ENCODE assay signal across 1 cellular context in genomic region chr5:39167141-39167972, GRCh38.
TF ChIP-seq lines count a peak whose summit lies in the region.

No MANE protein-coding gene starts in this region.

TF ChIP-seq in K562, 482 proteins besides CTCF, POLR2A, EP300 and RAD21 (continued from another document and continues in another):
- TF ChIP-seq ZMIZ1 (IDR thresholded peaks at IDR 0.05; ENCODE audit: low read depth in 2 of 2, low read length in 2 of 2), result no peak
- TF ChIP-seq SRF (CRISPR knock-in tag; IDR thresholded peaks at IDR 0.05), result no peak
- no peak for TF ChIP-seq CBX1 (IDR thresholded peaks at IDR 0.05; ENCODE audit: low read depth)
- TF ChIP-seq SIRT6 (IDR thresholded peaks at IDR 0.05; ENCODE audit: low read depth, low read length), result no peak
- no peak for TF ChIP-seq SFPQ (IDR thresholded peaks at IDR 0.05; ENCODE audit: low read depth, low read length)
- 0 out of 2 replicates have a peak, but pooled peaks have one; percentile 10 for TF ChIP-seq GATAD2A (IDR thresholded peaks at IDR 0.05)
- TF ChIP-seq ZKSCAN1 (IDR thresholded peaks at IDR 0.05; ENCODE audit: low read depth, low read length), result no peak
- peak; percentile 83 for TF ChIP-seq CBFA2T3 (IDR thresholded peaks at IDR 0.05)
- TF ChIP-seq COPS2 (conservative IDR thresholded peaks at IDR 0.05), result no peak
- TF ChIP-seq ZBTB1 (CRISPR knock-in tag; IDR thresholded peaks at IDR 0.05; ENCODE audit: borderline replicate concordance, low read depth), result no peak
- TF ChIP-seq ZNF398 (CRISPR knock-in tag; IDR thresholded peaks at IDR 0.05), result no peak
- TF ChIP-seq ZBTB26 (CRISPR knock-in tag; IDR thresholded peaks at IDR 0.05), result no peak
- no peak for TF ChIP-seq HIVEP1 (CRISPR knock-in tag; IDR thresholded peaks at IDR 0.05)
- no peak for TF ChIP-seq KHSRP (IDR thresholded peaks at IDR 0.05)
- no peak for TF ChIP-seq RBBP5 (IDR thresholded peaks at IDR 0.05; ENCODE audit: borderline replicate concordance, insufficient read depth, low read length, poor library complexity, severe bottlenecking)
- peak; percentile 65; the same call in 1 of the 2 replicates for TF ChIP-seq ZNF311 (CRISPR knock-in tag; IDR thresholded peaks at IDR 0.05)
- TF ChIP-seq ZNF583 (CRISPR knock-in tag; IDR thresholded peaks at IDR 0.05), result no peak
- TF ChIP-seq DACH1 (IDR thresholded peaks at IDR 0.05; ENCODE audit: partially characterized antibody), result no peak
- no peak for TF ChIP-seq XRCC3 (IDR thresholded peaks at IDR 0.05)
- 0 out of 2 replicates have a peak, but pooled peaks have one; percentile 31 for TF ChIP-seq ZKSCAN8 (CRISPR knock-in tag; IDR thresholded peaks at IDR 0.05)
- no peak for TF ChIP-seq ASH1L (IDR thresholded peaks at IDR 0.05; ENCODE audit: borderline replicate concordance, low read depth, partially characterized antibody)
- TF ChIP-seq U2AF1 (optimal IDR thresholded peaks at IDR 0.05; ENCODE audit: low read depth, low read length), result no peak
- no peak for TF ChIP-seq MCM5 (IDR thresholded peaks at IDR 0.05; ENCODE audit: low read depth)
- TF ChIP-seq RBM39 (optimal IDR thresholded peaks at IDR 0.05; ENCODE audit: low read depth, low read length), result no peak
- no peak for TF ChIP-seq KLF6 (CRISPR knock-in tag; IDR thresholded peaks at IDR 0.05; ENCODE audit: borderline replicate concordance)
- no peak for TF ChIP-seq ZC3H4 (CRISPR knock-in tag; IDR thresholded peaks at IDR 0.05; ENCODE audit: borderline replicate concordance)
- TF ChIP-seq ZNF699 (CRISPR knock-in tag; IDR thresholded peaks at IDR 0.05; ENCODE audit: insufficient replicate concordance), result no peak
- no peak for TF ChIP-seq ZBTB9 (CRISPR knock-in tag; IDR thresholded peaks at IDR 0.05)
- TF ChIP-seq KLF10 (CRISPR knock-in tag; IDR thresholded peaks at IDR 0.05), result no peak
- TF ChIP-seq SMARCA4 (IDR thresholded peaks at IDR 0.05), result peak; percentile 90
- TF ChIP-seq ZNF274 (IDR thresholded peaks at IDR 0.05; ENCODE audit: borderline replicate concordance, low read depth, low read length), result no peak
- TF ChIP-seq SP1 (CRISPR knock-in tag; IDR thresholded peaks at IDR 0.05), result no peak
- peak; percentile 86 for TF ChIP-seq HDAC2 (IDR thresholded peaks at IDR 0.05)
- no peak for TF ChIP-seq ZNF165 (CRISPR knock-in tag; IDR thresholded peaks at IDR 0.05; ENCODE audit: borderline replicate concordance)
- no peak; the same call in 1 of the 2 replicates for TF ChIP-seq SMARCA5 (IDR thresholded peaks at IDR 0.05)
- no peak for TF ChIP-seq NRF1 (conservative IDR thresholded peaks at IDR 0.05 in 1 of 2, IDR thresholded peaks at IDR 0.05 in 1 of 2)
- TF ChIP-seq KLF16 (IDR thresholded peaks at IDR 0.05), result no peak
- TF ChIP-seq HDAC8 (tag; IDR thresholded peaks at IDR 0.05), result no peak
- TF ChIP-seq PYGO2 (tag; IDR thresholded peaks at IDR 0.05), result no peak
- no peak for TF ChIP-seq SREBF1 (IDR thresholded peaks at IDR 0.05; ENCODE audit: borderline replicate concordance, low read depth, low read length)
- peak; percentile 30; the same call in 1 of the 2 replicates for TF ChIP-seq NBN (IDR thresholded peaks at IDR 0.05; ENCODE audit: low read depth)
- no peak for TF ChIP-seq ZBTB17 (CRISPR knock-in tag; IDR thresholded peaks at IDR 0.05)
- no peak; the same call in 1 of the 2 replicates for TF ChIP-seq DNMT1 (IDR thresholded peaks at IDR 0.05)
- no peak for TF ChIP-seq ZNF408 (CRISPR knock-in tag; IDR thresholded peaks at IDR 0.05; ENCODE audit: low read depth)
- TF ChIP-seq FOXP4 (CRISPR knock-in tag; IDR thresholded peaks at IDR 0.05; ENCODE audit: borderline replicate concordance), result no peak
- TF ChIP-seq ESRRA (IDR thresholded peaks at IDR 0.05; ENCODE audit: borderline replicate concordance, low read depth), result 0 out of 2 replicates have a peak, but pooled peaks have one; percentile 16
- TF ChIP-seq ETS2 (tag; IDR thresholded peaks at IDR 0.05; ENCODE audit: borderline replicate concordance, poor library complexity, severe bottlenecking), result no peak
- TF ChIP-seq ZNF644 (tag; IDR thresholded peaks at IDR 0.05; ENCODE audit: low read depth), result no peak
- TF ChIP-seq ETS1 (conservative IDR thresholded peaks at IDR 0.05; ENCODE audit: control insufficient read depth, low read depth, low read length), result no peak
- no peak for TF ChIP-seq NR2C2 (CRISPR knock-in tag; IDR thresholded peaks at IDR 0.05)
- peak; percentile 75 for TF ChIP-seq NR2C2 (tag; IDR thresholded peaks at IDR 0.05)
- no peak for TF ChIP-seq GABPB1 (CRISPR knock-in tag; IDR thresholded peaks at IDR 0.05)
- TF ChIP-seq ZNF561 (CRISPR knock-in tag; conservative IDR thresholded peaks at IDR 0.05), result no peak
- no peak for TF ChIP-seq GABPA (tag; conservative IDR thresholded peaks at IDR 0.05; ENCODE audit: low read depth)
- TF ChIP-seq CREM (IDR thresholded peaks at IDR 0.05; ENCODE audit: low read depth), result no peak
- no peak for TF ChIP-seq SRSF1 (IDR thresholded peaks at IDR 0.05; ENCODE audit: low read depth, low read length)
- no peak for TF ChIP-seq MIER1 (IDR thresholded peaks at IDR 0.05; ENCODE audit: low read depth)
- no peak for TF ChIP-seq ZNF324 (CRISPR knock-in tag; IDR thresholded peaks at IDR 0.05)
- no peak for TF ChIP-seq CHCHD3 (CRISPR knock-in tag; IDR thresholded peaks at IDR 0.05)
- no peak for TF ChIP-seq ADNP (tag; IDR thresholded peaks at IDR 0.05)
- TF ChIP-seq CHD4 (IDR thresholded peaks at IDR 0.05; ENCODE audit: insufficient read depth, insufficient replicate concordance, low read depth, low read length, poor library complexity, severe bottlenecking), result no peak
- TF ChIP-seq TAF9B (IDR thresholded peaks at IDR 0.05; ENCODE audit: partially characterized antibody), result peak; percentile 41
- TF ChIP-seq ZNF316 (IDR thresholded peaks at IDR 0.05), result no peak
- no peak for TF ChIP-seq CREB1 (IDR thresholded peaks at IDR 0.05)
- no peak for TF ChIP-seq CREB1 (CRISPR knock-in tag; IDR thresholded peaks at IDR 0.05)
- no peak for TF ChIP-seq NFXL1 (CRISPR knock-in tag; IDR thresholded peaks at IDR 0.05)
- no peak for TF ChIP-seq ZNF134 (CRISPR knock-in tag; conservative IDR thresholded peaks at IDR 0.05)
- no peak for TF ChIP-seq FOXA1 (IDR thresholded peaks at IDR 0.05; ENCODE audit: borderline replicate concordance)
